ENCODE assay signal across 8 cellular contexts in the genomic region with DNA sequence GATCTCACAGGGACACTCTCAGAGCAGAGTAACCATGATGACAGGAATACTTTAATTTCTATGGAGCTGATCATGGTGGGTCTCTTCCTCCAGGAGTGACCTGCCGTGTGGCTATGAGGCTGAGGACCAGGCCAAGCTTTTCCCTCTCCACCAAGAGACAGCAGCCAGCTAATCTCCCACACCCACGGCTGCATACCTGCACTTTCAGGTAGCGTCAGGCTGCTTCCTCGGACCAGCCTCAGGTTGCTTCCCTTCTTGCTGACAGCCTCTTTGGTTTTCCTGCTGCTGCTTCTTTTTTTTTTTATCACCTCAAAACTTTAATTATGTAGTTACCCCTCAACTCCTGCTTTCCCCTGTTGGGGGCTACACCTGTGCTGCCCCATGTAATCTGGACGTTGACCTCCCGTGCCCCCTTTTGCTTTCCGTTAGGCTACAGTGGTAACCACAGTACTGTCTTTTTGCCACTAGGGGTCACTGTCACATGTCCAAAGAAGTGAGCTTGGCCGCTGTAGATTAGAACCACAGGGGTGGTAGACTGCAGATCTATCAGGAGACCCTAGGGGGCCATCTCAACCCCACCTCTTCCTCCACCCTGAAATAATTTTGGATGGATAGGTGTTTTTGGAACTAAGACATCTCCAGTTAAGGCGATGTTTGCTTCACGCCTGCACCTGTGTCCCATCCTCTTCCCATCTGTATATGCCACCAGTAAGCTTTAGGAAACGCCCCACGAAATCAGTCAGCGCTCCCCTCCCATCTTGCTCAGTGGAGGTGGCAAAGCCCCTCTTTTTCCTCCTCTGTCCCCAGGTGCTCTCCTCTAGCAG. TPM values are rescaled to one million over a fixed set of nuclear protein-coding genes. Genes with fewer than 3 reads are reported as not detected.
DNase-seq lines count a peak whose midpoint lies in the region; ATAC-seq and TF ChIP-seq lines count a peak whose summit lies in the region.

No MANE protein-coding gene starts in this region.

- no peaks in the 10 kb centered on the region for H3K36me3 ChIP-seq in ascending aorta

- no peak overlapping the region for H3K4me3 Mint-ChIP-seq in T-helper 2 cell treated with Interferon-gamma antibody and Interleukin-4, amounts not matched to agents 5 μg/mL and 100 μg/mL, for 36 hours

- H3K4me1 ChIP-seq in ascending aorta = no peaks in the 10 kb centered on the region

- intact Hi-C loops in ascending aorta (cut with DNase I) = loop anchor here (1.0 kb wide), 1 partner anchor 38 kb away; no protein-coding TSS in a partner anchor

- no peak overlapping the region for H3K27ac Mint-ChIP-seq in T-helper 2 cell treated with Interferon-gamma antibody and Interleukin-4, amounts not matched to agents 5 μg/mL and 100 μg/mL, for 36 hours

- in situ Hi-C loops in ACHN (cut with HindIII; ENCODE audit: low pct_ligation_motif_present, low pct_unique_long_range_greater_than_20kb, low sequenced_read_pairs) = no loop called here

- peaks cover 4% of the 10 kb centered on the region for H3K4me1 Mint-ChIP-seq in T-helper 2 cell treated with Interferon-gamma antibody and Interleukin-4, amounts not matched to agents 5 μg/mL and 100 μg/mL, for 36 hours (ENCODE audit: low read depth)

- H3K9me3 ChIP-seq in ascending aorta = no peaks in the 10 kb centered on the region

- H3K27me3 ChIP-seq in ascending aorta = no peaks in the 10 kb centered on the region

- DNase-seq in ACHN = peak; percentile 93
- DNase-seq in NCI-H2029 (lab: John Stamatoyannopoulos, UW) = peak; percentile 74
- DNase-seq in T-helper 2 cell treated with Interferon-gamma antibody and Interleukin-4, amounts not matched to agents 5 μg/mL and 100 μg/mL, for 36 hours (ENCODE audit: low spot score) = peak; percentile 63
- peak in 1 of 2 donors; percentile 86 for DNase-seq in ascending aorta (ENCODE audit: low spot score in 2 of 2)
- DNase-seq in hippocampal formation (lab: John Stamatoyannopoulos, UW) = peak; percentile 29 to 83
- peak; percentile 36 for DNase-seq in skeletal muscle cell (ENCODE audit: low read depth)

- H3K36me3 Mint-ChIP-seq in T-helper 2 cell treated with Interferon-gamma antibody and Interleukin-4, amounts not matched to agents 5 μg/mL and 100 μg/mL, for 36 hours (ENCODE audit: low read depth) = no peaks in the 10 kb centered on the region

- ATAC-seq in GM18517 (IDR thresholded peaks at IDR 0.05; ENCODE audit: unreplicated experiment) = peak; percentile 91
- peak; percentile 97 for ATAC-seq in HG02973 (IDR thresholded peaks at IDR 0.05; ENCODE audit: unreplicated experiment)

- no peaks in the 10 kb centered on the region for H3K27me3 Mint-ChIP-seq in T-helper 2 cell treated with Interferon-gamma antibody and Interleukin-4, amounts not matched to agents 5 μg/mL and 100 μg/mL, for 36 hours (ENCODE audit: low read depth)

- peak; percentile 91 to 93 (median 92) for TF ChIP-seq CTCF in ascending aorta (IDR thresholded peaks at IDR 0.05)

- no peaks in the 10 kb centered on the region for H3K9me3 Mint-ChIP-seq in T-helper 2 cell treated with Interferon-gamma antibody and Interleukin-4, amounts not matched to agents 5 μg/mL and 100 μg/mL, for 36 hours

- H3K27ac ChIP-seq in ascending aorta = no peak overlapping the region

- no peak overlapping the region for H3K4me3 ChIP-seq in ascending aorta
- no peak overlapping the region for H3K4me3 ChIP-seq in skeletal muscle cell (ENCODE audit: low read depth, low read length)

RNA-seq across cellular contexts. Expression of a gene that starts 7.8 kb away (rescaled TPM):
- total RNA-seq in ascending aorta = 153 TPM

RNA-seq across cellular contexts. Expression of a gene that starts 21.4 kb away (rescaled TPM):
- 33.5 TPM for total RNA-seq in ascending aorta

RNA-seq across cellular contexts. Expression of a gene that starts 28.0 kb away (rescaled TPM):
- 47.8 TPM for total RNA-seq in ascending aorta

RNA-seq across cellular contexts. Expression of a gene that starts 33.4 kb away (rescaled TPM):
- total RNA-seq in ascending aorta = not detected

RNA-seq across cellular contexts. Expression of a gene that starts 36.2 kb away (rescaled TPM):
- 116 TPM for total RNA-seq in ascending aorta
